ENCODE assay signal across 11 cellular contexts in the genomic region with DNA sequence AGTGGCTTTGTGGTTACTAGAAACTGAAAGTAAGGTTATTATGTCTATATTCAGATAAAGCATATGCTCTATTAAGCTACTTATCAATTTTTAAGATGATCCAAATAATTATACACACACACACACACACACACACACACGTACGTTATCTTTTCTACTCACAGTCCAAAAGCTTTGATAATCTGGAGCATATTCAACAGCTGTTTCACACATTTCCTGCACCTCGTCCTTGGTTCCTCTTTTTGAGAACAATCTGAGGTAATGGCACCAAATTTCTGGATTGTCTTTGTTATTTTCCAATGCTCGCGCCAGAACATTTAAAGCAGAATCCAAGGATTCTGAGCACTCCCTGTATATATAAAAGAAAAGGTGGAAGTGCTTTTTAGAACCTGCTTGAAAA. TPM values are rescaled to one million over a fixed set of nuclear protein-coding genes. Genes with fewer than 3 reads are reported as not detected.
DNase-seq lines count a peak whose midpoint lies in the region; ATAC-seq and TF ChIP-seq lines count a peak whose summit lies in the region.
"Had no signal": no experiment of that assay in that cellular context is flagged by ENCODE, and none has a peak within 500 bp of the region (broad histone marks: within the 10 kb centered on the region; RNA-seq: fewer than 3 reads in every experiment).

No MANE protein-coding gene starts in this region.

- no peaks in the 10 kb centered on the region for H3K9me3 ChIP-seq in cardiac muscle cell (ENCODE audit: low read depth)
- no peaks in the 10 kb centered on the region for H3K9me3 ChIP-seq in right atrium auricular region
- no peaks in the 10 kb centered on the region for H3K9me3 ChIP-seq in spleen
- H3K9me3 ChIP-seq in colonic mucosa, result no peaks in the 10 kb centered on the region

- H3K36me3 Mint-ChIP-seq in activated B cell treated with CpG ODN at 0.5 μM for 24 hours (ENCODE audit: low read depth), result peaks cover 89% of the 10 kb centered on the region

- peak in 1 of 2 donors; percentile 31 for DNase-seq in cardiac muscle cell (ENCODE audit: low read depth in 1 of 2, low spot score in 1 of 2)
- DNase-seq in right atrium auricular region (ENCODE audit: low spot score), result no peak
- DNase-seq in activated B cell treated with CpG ODN at 0.5 μM for 24 hours, result no peak
- DNase-seq in spleen, result no peak
- DNase-seq in superior temporal gyrus (ENCODE audit: extremely low spot score), result no peak
- DNase-seq in colonic mucosa, result no peak
- no peak for DNase-seq in stimulated activated naive CD4-positive, alpha-beta T cell treated with Interleukin-2 at 50 U/mL for 16 hours (lab: John Stamatoyannopoulos, UW)
- DNase-seq: NCI-H1694 had no signal

- CTCF ChIA-PET in activated B cell treated with CpG ODN at 0.5 μM for 24 hours (lab: Charles Lee), result interaction anchor here (1.0 to 3.3 kb wide), 4 partner anchors 10 to 121 kb away, joined by 3 to 14 read pairs (median 4); no protein-coding TSS in a partner anchor

- H3K4me1 Mint-ChIP-seq in activated B cell treated with CpG ODN at 0.5 μM for 24 hours, result peaks cover 21% of the 10 kb centered on the region

- TF ChIP-seq POLR2A in spleen (IDR thresholded peaks at IDR 0.05), result no peak

- H3K27me3 ChIP-seq in cardiac muscle cell, result no peaks in the 10 kb centered on the region
- no peaks in the 10 kb centered on the region for H3K27me3 ChIP-seq in right atrium auricular region
- H3K27me3 ChIP-seq in spleen (replicated peaks in 1 of 7), result no peaks in the 10 kb centered on the region
- H3K27me3 ChIP-seq in colonic mucosa, result no peaks in the 10 kb centered on the region

- no peak overlapping the region for H3K9ac ChIP-seq in colonic mucosa (ENCODE audit: low read depth in 2 of 2, low read length in 2 of 2)

- intact Hi-C loops in activated B cell treated with CpG ODN at 0.5 μM for 24 hours (cut with micrococcal nuclease) (loop anchor here (2.0 to 5.0 kb wide), 3 partner anchors 13 to 36 kb away; a partner anchor contains a TSS), spleen (cut with DNase I; ENCODE audit: low total_unique reads) (no loop called here), colonic mucosa (cut with DNase I) (no loop called here)

- no peaks in the 10 kb centered on the region for H3K9me3 Mint-ChIP-seq in activated B cell treated with CpG ODN at 0.5 μM for 24 hours

- H3K36me3 ChIP-seq in cardiac muscle cell (peaks cover 89% of the 10 kb centered on the region), right atrium auricular region (peaks cover 87% of the 10 kb centered on the region), spleen (peaks cover 0 to 100% (median 87%) of the 10 kb centered on the region in 6 donors), colonic mucosa (peaks cover 15% of the 10 kb centered on the region)

- POLR2A ChIA-PET in activated B cell treated with CpG ODN at 0.5 μM for 24 hours (lab: Charles Lee), result interaction anchor here (0.8 to 1.9 kb wide), 2 partner anchors 38 to 121 kb away, joined by 6 read pairs; a partner anchor contains a TSS

- no peaks in the 10 kb centered on the region for H3K27me3 Mint-ChIP-seq in activated B cell treated with CpG ODN at 0.5 μM for 24 hours

- no peak overlapping the region for H3K4me3 Mint-ChIP-seq in activated B cell treated with CpG ODN at 0.5 μM for 24 hours

- ATAC-seq in HG03066 (IDR thresholded peaks at IDR 0.05; ENCODE audit: low read depth, unreplicated experiment) (peak; percentile 77), activated B cell treated with CpG ODN at 0.5 μM for 24 hours (ENCODE audit: low read depth) (peak; percentile 58)
- ATAC-seq: left lobe of liver had no signal

- H3K4me3 ChIP-seq in cardiac muscle cell (no peak overlapping the region), right atrium auricular region (no peak overlapping the region), spleen (no peak overlapping the region), colonic mucosa (no peak overlapping the region)
- H3K4me3 ChIP-seq: coronary artery had no signal

- 20 to 37% (median 31%) methylated on average over 5 of the region's 5 CpGs for WGBS in spleen, 5 donors

- TF ChIP-seq CTCF in cardiac muscle cell (IDR thresholded peaks at IDR 0.05; ENCODE audit: low read depth, low read length) (no peak), right atrium auricular region (IDR thresholded peaks at IDR 0.05) (no peak), activated B cell treated with CpG ODN at 0.5 μM for 24 hours (IDR thresholded peaks at IDR 0.05) (no peak), spleen (IDR thresholded peaks at IDR 0.05 in 8 of 11, conservative IDR thresholded peaks at IDR 0.05 in 3 of 11) (no peak), colonic mucosa (IDR thresholded peaks at IDR 0.05) (no peak)

- peak overlapping the region; percentile 34 for H3K27ac ChIP-seq in cardiac muscle cell
- H3K27ac ChIP-seq in right atrium auricular region, result no peak overlapping the region
- H3K27ac ChIP-seq in spleen, result peak overlapping the region in 7 of 8 donors; percentile 5 to 66 (median 53)
- H3K27ac ChIP-seq in colonic mucosa, result no peak overlapping the region
- H3K27ac ChIP-seq: coronary artery had no signal

- peak overlapping the region; percentile 67 for H3K27ac Mint-ChIP-seq in activated B cell treated with CpG ODN at 0.5 μM for 24 hours

- H3K4me1 ChIP-seq in cardiac muscle cell (ENCODE audit: low read depth) (no peaks in the 10 kb centered on the region), right atrium auricular region (peaks cover 0 to 8% of the 10 kb centered on the region in 2 donors), spleen (peaks cover 3 to 23% (median 11%) of the 10 kb centered on the region in 6 donors), colonic mucosa (no peaks in the 10 kb centered on the region)

RNA-seq across cellular contexts. Expression of a gene that starts 37.5 kb away (rescaled TPM):
- 10.0 and 25.8 TPM in 2 replicates for total RNA-seq in cardiac muscle cell
- 24.9 and 40.2 TPM in 2 replicates for polyA plus RNA-seq in cardiac muscle cell
- total RNA-seq in right atrium auricular region, result 10 to 100 TPM; 19.5 to 22.8 TPM
- 85.7 and 107 TPM in 2 replicates for total RNA-seq in activated B cell treated with CpG ODN at 0.5 μM for 24 hours
- 100 to 1,000 TPM in 3 of 7 donors, 10 to 100 TPM in 4; 65.7 to 139 (median 91.6) TPM for total RNA-seq in spleen
- polyA plus RNA-seq in spleen, result 10 to 100 TPM; 21.4 to 26.2 (median 23.3) TPM
- total RNA-seq in colonic mucosa, result 10 to 100 TPM; 37.8 to 38.8 TPM

RNA-seq across cellular contexts. Expression of a gene that starts 38.0 kb away (rescaled TPM):
- 6.2 and 6.3 TPM in 2 replicates for total RNA-seq in cardiac muscle cell
- 11.1 and 11.7 TPM in 2 replicates for polyA plus RNA-seq in cardiac muscle cell
- 1 to 10 TPM; 2.0 to 5.2 TPM for total RNA-seq in right atrium auricular region
- total RNA-seq in activated B cell treated with CpG ODN at 0.5 μM for 24 hours, result 10.8 and 11.5 TPM in 2 replicates
- 1 to 10 TPM; 3.8 to 8.8 (median 5.8) TPM for total RNA-seq in spleen
- polyA plus RNA-seq in spleen, result 1 to 10 TPM; 3.1 to 5.0 (median 3.4) TPM
- total RNA-seq in colonic mucosa, result 1 to 10 TPM; 3.8 to 6.0 TPM

RNA-seq across cellular contexts. Expression of a gene that starts 59.8 kb away (rescaled TPM):
- total RNA-seq in cardiac muscle cell (12.7 and 12.9 TPM in 2 replicates), right atrium auricular region (10 to 100 TPM; 19.5 to 20.5 TPM), activated B cell treated with CpG ODN at 0.5 μM for 24 hours (42.6 and 46.7 TPM in 2 replicates), spleen (10 to 100 TPM; 26.8 to 42.4 (median 30.9) TPM), colonic mucosa (10 to 100 TPM; 37.7 to 39.2 TPM)
- polyA plus RNA-seq in cardiac muscle cell (12.1 and 19.8 TPM in 2 replicates), spleen (10 to 100 TPM; 15.0 to 24.3 (median 18.0) TPM)

Comparison
In these comparisons a context has a peak if more than half of its experiments do, and no peak if none do; other contexts are left out.
1. H3K27ac ChIP-seq: peak in cardiac muscle cell (single experiment) and spleen (7 of 8); none in right atrium auricular region (0 of 2) and colonic mucosa (single experiment).